27 cellular contexts compared by ENCODE assay signal in genomic region chr9:4413856-4414255, GRCh38.
"Had no signal": no experiment of that assay in that cellular context is flagged by ENCODE, and none has a peak within 500 bp of the region (broad histone marks: within the 10 kb centered on the region; RNA-seq: fewer than 3 reads in every experiment).

No MANE protein-coding gene starts in this region.

- H3K4me2 ChIP-seq: KMS-11 had no signal

- DNase-seq: activated CD4-positive, alpha-beta T cell treated with anti-CD3 and anti-CD28 coated beads, Interleukin-2, amount 10 ng/mL, durations not matched to agents 24 days and 14 days; activated CD4-positive, alpha-beta T cell treated with anti-CD3 and anti-CD28 coated beads, Interleukin-2, amount 50 U/mL, for 4 hours; activated CD8-positive, alpha-beta T cell treated with anti-CD3 and anti-CD28 coated beads for 36 hours; activated effector memory CD4-positive, alpha-beta T cell treated with anti-CD3 and anti-CD28 coated beads, Interleukin-2, amount 50 U/mL, for 16 hours; activated naive CD4-positive, alpha-beta T cell; activated naive CD8-positive, alpha-beta T cell treated with anti-CD3 and anti-CD28 coated beads, Interleukin-2, amount 10 ng/mL, durations not matched to agents 7 days and 5 days; activated T-cell treated with anti-CD3 and anti-CD28 coated beads, Interleukin-2, amount 50 U/mL, for 1 hour; activated T-cell treated with anti-CD3 and anti-CD28 coated beads, Interleukin-2, amount 50 U/mL, for 72 hours; adrenal gland; body of pancreas; MM.1S; NCI-H1092 treated with DMSO at 0.1 percent for 48 hours; NCI-H1417; NCI-H146; NCI-H187 treated with DMSO at 0.1 percent for 48 hours; NCI-H2081 treated with DMSO at 0.1 percent for 48 hours; NCI-H345; NCI-H524 treated with DMSO at 0.1 percent for 48 hours; RPMI8226; SHP77 treated with DMSO at 0.1 percent for 48 hours had no signal

- H3K4me1 ChIP-seq: adrenal gland, body of pancreas, breast epithelium, SJSA1 had no signal

- H3K9me3 ChIP-seq: adrenal gland, body of pancreas, breast epithelium, SJSA1 had no signal

- H3K27me3 ChIP-seq: adrenal gland, body of pancreas, breast epithelium, SJSA1 had no signal

- H3K36me3 ChIP-seq: adrenal gland, breast epithelium, SJSA1 had no signal

- H3K9ac ChIP-seq: KMS-11 had no signal

- H3K27ac Mint-ChIP-seq: activated CD4-positive, alpha-beta T cell treated with anti-CD3 and anti-CD28 coated beads, Interleukin-2, amount 10 ng/mL, durations not matched to agents 24 days and 14 days; activated CD8-positive, alpha-beta T cell treated with anti-CD3 and anti-CD28 coated beads for 36 hours; activated naive CD4-positive, alpha-beta T cell treated with anti-CD3 and anti-CD28 coated beads, Interleukin-2, amount 50 U/mL, for 24 hours; activated naive CD8-positive, alpha-beta T cell treated with anti-CD3 and anti-CD28 coated beads, Interleukin-2, amount 10 ng/mL, durations not matched to agents 7 days and 5 days; activated T-cell treated with anti-CD3 and anti-CD28 coated beads, Interleukin-2, amount 50 U/mL, for 72 hours; activated T-helper 17 cell treated with anti-CD3 and anti-CD28 coated beads, Interleukin-2, amount 50 U/mL, for 72 hours; T-helper 1 cell treated with Interleukin-12 subunit alpha and Interleukin-12 subunit beta and Interleukin-4 antibody, amounts not matched to agents 30 μg/mL and 1 μg/mL, for 36 hours; T-helper 2 cell treated with Interferon-gamma antibody and Interleukin-4, amounts not matched to agents 5 μg/mL and 100 μg/mL, for 36 hours had no signal

- H3K4me1 Mint-ChIP-seq: activated CD4-positive, alpha-beta T cell treated with anti-CD3 and anti-CD28 coated beads, Interleukin-2, amount 10 ng/mL, durations not matched to agents 24 days and 14 days; activated naive CD4-positive, alpha-beta T cell treated with anti-CD3 and anti-CD28 coated beads, Interleukin-2, amount 50 U/mL, for 24 hours; activated naive CD8-positive, alpha-beta T cell treated with anti-CD3 and anti-CD28 coated beads, Interleukin-2, amount 10 ng/mL, durations not matched to agents 7 days and 5 days; activated T-helper 17 cell treated with anti-CD3 and anti-CD28 coated beads, Interleukin-2, amount 50 U/mL, for 72 hours had no signal

- H3K4me3 ChIP-seq: adrenal gland, body of pancreas, breast epithelium, SJSA1 had no signal

- H3K36me3 Mint-ChIP-seq: activated naive CD4-positive, alpha-beta T cell treated with anti-CD3 and anti-CD28 coated beads, Interleukin-2, amount 50 U/mL, for 24 hours; activated naive CD8-positive, alpha-beta T cell treated with anti-CD3 and anti-CD28 coated beads, Interleukin-2, amount 10 ng/mL, durations not matched to agents 7 days and 5 days had no signal

- H3K27ac ChIP-seq: adrenal gland, body of pancreas, breast epithelium, KMS-11, SJSA1 had no signal

- H3K27me3 Mint-ChIP-seq: activated CD4-positive, alpha-beta T cell treated with anti-CD3 and anti-CD28 coated beads, Interleukin-2, amount 10 ng/mL, durations not matched to agents 24 days and 14 days; activated CD8-positive, alpha-beta T cell treated with anti-CD3 and anti-CD28 coated beads for 36 hours; activated naive CD4-positive, alpha-beta T cell treated with anti-CD3 and anti-CD28 coated beads, Interleukin-2, amount 50 U/mL, for 24 hours had no signal

- H3K4me3 Mint-ChIP-seq: activated CD4-positive, alpha-beta T cell treated with anti-CD3 and anti-CD28 coated beads, Interleukin-2, amount 10 ng/mL, durations not matched to agents 24 days and 14 days; activated CD8-positive, alpha-beta T cell treated with anti-CD3 and anti-CD28 coated beads for 36 hours; activated naive CD4-positive, alpha-beta T cell treated with anti-CD3 and anti-CD28 coated beads, Interleukin-2, amount 50 U/mL, for 24 hours; activated naive CD8-positive, alpha-beta T cell treated with anti-CD3 and anti-CD28 coated beads, Interleukin-2, amount 10 ng/mL, durations not matched to agents 7 days and 5 days; activated T-cell treated with anti-CD3 and anti-CD28 coated beads, Interleukin-2, amount 50 U/mL, for 72 hours; activated T-helper 17 cell treated with anti-CD3 and anti-CD28 coated beads, Interleukin-2, amount 50 U/mL, for 72 hours; T-helper 1 cell treated with Interleukin-12 subunit alpha and Interleukin-12 subunit beta and Interleukin-4 antibody, amounts not matched to agents 30 μg/mL and 1 μg/mL, for 36 hours; T-helper 2 cell treated with Interferon-gamma antibody and Interleukin-4, amounts not matched to agents 5 μg/mL and 100 μg/mL, for 36 hours had no signal

- H3K9me3 Mint-ChIP-seq: activated CD4-positive, alpha-beta T cell treated with anti-CD3 and anti-CD28 coated beads, Interleukin-2, amount 10 ng/mL, durations not matched to agents 24 days and 14 days; activated CD8-positive, alpha-beta T cell treated with anti-CD3 and anti-CD28 coated beads for 36 hours; activated naive CD4-positive, alpha-beta T cell treated with anti-CD3 and anti-CD28 coated beads, Interleukin-2, amount 50 U/mL, for 24 hours; activated naive CD8-positive, alpha-beta T cell treated with anti-CD3 and anti-CD28 coated beads, Interleukin-2, amount 10 ng/mL, durations not matched to agents 7 days and 5 days; activated T-cell treated with anti-CD3 and anti-CD28 coated beads, Interleukin-2, amount 50 U/mL, for 72 hours; activated T-helper 17 cell treated with anti-CD3 and anti-CD28 coated beads, Interleukin-2, amount 50 U/mL, for 72 hours; T-helper 1 cell treated with Interleukin-12 subunit alpha and Interleukin-12 subunit beta and Interleukin-4 antibody, amounts not matched to agents 30 μg/mL and 1 μg/mL, for 36 hours; T-helper 2 cell treated with Interferon-gamma antibody and Interleukin-4, amounts not matched to agents 5 μg/mL and 100 μg/mL, for 36 hours had no signal
